Comparison of ENCODE assay signal across 9 cellular contexts in the genomic region with DNA sequence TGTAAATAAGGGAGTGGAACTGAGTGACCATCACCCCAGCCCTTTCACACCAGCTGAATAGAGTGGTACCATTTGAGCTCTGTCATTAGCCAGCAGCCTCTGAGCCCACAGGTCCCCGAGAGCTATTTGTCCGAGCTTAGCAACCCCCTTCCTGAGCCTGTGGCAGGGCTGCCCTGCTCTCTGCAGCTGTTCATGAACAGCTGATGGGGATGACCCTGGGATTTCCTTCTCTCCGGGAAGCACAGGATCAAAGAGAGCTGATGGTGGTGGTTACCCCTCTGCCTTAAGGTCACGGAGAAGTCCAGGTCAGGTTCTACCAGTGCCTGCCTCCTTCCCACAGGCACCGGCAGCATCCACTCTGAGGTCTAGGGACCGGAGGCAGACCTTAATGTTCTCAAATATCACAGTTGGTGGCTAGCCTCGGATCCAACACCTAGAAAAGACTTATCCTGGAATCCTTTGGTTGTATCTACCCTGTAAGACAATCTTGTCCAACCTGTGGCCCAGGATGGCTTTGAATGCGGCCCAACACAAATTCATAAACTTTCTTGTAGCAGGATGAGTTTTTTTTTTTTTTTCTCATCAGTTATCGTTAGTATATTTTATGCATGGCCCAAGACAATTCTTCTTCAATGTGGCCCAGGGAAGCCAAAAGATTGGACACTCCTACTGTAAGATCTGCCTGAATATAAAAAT.
DNase-seq lines count a peak whose midpoint lies in the region; ATAC-seq and TF ChIP-seq lines count a peak whose summit lies in the region.
"Had no signal": no experiment of that assay in that cellular context is flagged by ENCODE, and none has a peak within 500 bp of the region (broad histone marks: within the 10 kb centered on the region; RNA-seq: fewer than 3 reads in every experiment).

No MANE protein-coding gene starts in this region.

- H3K27ac Mint-ChIP-seq in glutamatergic neuron (ENCODE audit: unreplicated experiment), result peak overlapping the region; percentile 46
- H3K27ac Mint-ChIP-seq: HFFc6 had no signal

- H3K36me3 ChIP-seq in RWPE2 (ENCODE audit: low read depth) (no peaks in the 10 kb centered on the region), prostate gland (no peaks in the 10 kb centered on the region)

- H3K4me1 ChIP-seq in RWPE2 (ENCODE audit: insufficient read depth, poor library complexity, severe bottlenecking) (no peaks in the 10 kb centered on the region), prostate gland (replicated peaks) (peaks cover 5% of the 10 kb centered on the region)

- H3K36me3 Mint-ChIP-seq in glutamatergic neuron (ENCODE audit: unreplicated experiment), result no peaks in the 10 kb centered on the region

- ATAC-seq in RWPE2 (ENCODE audit: low read depth), result peak; percentile 10; the same call in 1 of the 3 replicates
- no peak for ATAC-seq in HG03378 (IDR thresholded peaks at IDR 0.05; ENCODE audit: unreplicated experiment)
- no peak for ATAC-seq in GM18909 (IDR thresholded peaks at IDR 0.05; ENCODE audit: poor library complexity, unreplicated experiment)

- TF ChIP-seq POLR2A in prostate gland (IDR thresholded peaks at IDR 0.05), result no peak

- H3K27ac ChIP-seq in C4-2B (peak overlapping the region; percentile 41), RWPE2 (ENCODE audit: poor library complexity, severe bottlenecking) (no peak overlapping the region), prostate gland (no peak overlapping the region)
- H3K27ac ChIP-seq: 22Rv1 had no signal

- TF ChIP-seq CTCF in C4-2B (conservative IDR thresholded peaks at IDR 0.05) (no peak), RWPE2 (IDR thresholded peaks at IDR 0.05; ENCODE audit: poor library complexity, severe bottlenecking) (no peak), glutamatergic neuron (IDR thresholded peaks at IDR 0.05; ENCODE audit: partially characterized antibody, unreplicated experiment) (no peak), prostate gland (IDR thresholded peaks at IDR 0.05) (no peak)

- peaks cover 12% of the 10 kb centered on the region for H3K4me1 Mint-ChIP-seq in glutamatergic neuron (ENCODE audit: low read depth, unreplicated experiment)

- intact Hi-C loops in prostate gland (cut with DNase I), result no loop called here

- H3K4me3 ChIP-seq in RWPE2 (ENCODE audit: severe bottlenecking), result no peak overlapping the region
- no peak overlapping the region for H3K4me3 ChIP-seq in prostate gland

- peaks cover 8% of the 10 kb centered on the region for H3K27me3 Mint-ChIP-seq in glutamatergic neuron (ENCODE audit: unreplicated experiment)

- H3K4me3 Mint-ChIP-seq in glutamatergic neuron (ENCODE audit: unreplicated experiment), result no peak overlapping the region
- H3K4me3 Mint-ChIP-seq: HFFc6 had no signal

- H3K9me3 ChIP-seq in RWPE2 (ENCODE audit: severe bottlenecking) (no peaks in the 10 kb centered on the region), prostate gland (no peaks in the 10 kb centered on the region)

- H3K9me3 Mint-ChIP-seq in glutamatergic neuron (ENCODE audit: unreplicated experiment), result peaks cover 5% of the 10 kb centered on the region
- H3K9me3 Mint-ChIP-seq: HFFc6 had no signal

- 53% methylated on average over 9 of the region's 9 CpGs for WGBS in prostate gland

- DNase-seq in RWPE2 (ENCODE audit: low spot score), result no peak
- peak; percentile 58 for DNase-seq in glutamatergic neuron
- DNase-seq in prostate gland (ENCODE audit: low spot score), result peak; percentile 70
- no peak for DNase-seq in stimulated activated CD4-positive, alpha-beta T cell treated with anti-CD3 and anti-CD28 coated beads, Interleukin-2, amount 100 ng/mL, for 24 hours

- H3K27me3 ChIP-seq in RWPE2 (ENCODE audit: insufficient read depth, poor library complexity, severe bottlenecking) (no peaks in the 10 kb centered on the region), prostate gland (replicated peaks; ENCODE audit: insufficient read depth) (no peaks in the 10 kb centered on the region)

Comparison
In these comparisons a context has a peak if more than half of its experiments do, and no peak if none do; other contexts are left out.
1. DNase-seq: peak in glutamatergic neuron (single experiment) and prostate gland (single experiment); none in RWPE2 (single experiment) and stimulated activated CD4-positive, alpha-beta T cell treated with anti-CD3 and anti-CD28 coated beads, Interleukin-2, amount 100 ng/mL, for 24 hours (0 of 2).